Comparison of ENCODE assay signal across 11 cellular contexts in genomic region chr17:14044702-14045101, GRCh38.
"Had no signal": no experiment of that assay in that cellular context is flagged by ENCODE, and none has a peak within 500 bp of the region (broad histone marks: within the 10 kb centered on the region; RNA-seq: fewer than 3 reads in every experiment).

No MANE protein-coding gene starts in this region.

- H3K9me3 ChIP-seq: gastroesophageal sphincter, stomach had no signal

- H3K27me3 ChIP-seq: gastroesophageal sphincter, stomach had no signal

- DNase-seq: activated CD8-positive, alpha-beta T cell treated with anti-CD3 and anti-CD28 coated beads, Interleukin-2, amount 10 ng/mL, durations not matched to agents 7 days and 5 days; activated effector memory CD4-positive, alpha-beta T cell treated with Interleukin-2 at 50 U/mL for 16 hours; amniotic stem cell; effector memory CD4-positive, alpha-beta T cell; retina; stomach had no signal

- FAIRE-seq: urothelium cell line had no signal

- H3K27ac Mint-ChIP-seq: activated CD8-positive, alpha-beta T cell treated with anti-CD3 and anti-CD28 coated beads, Interleukin-2, amount 10 ng/mL, durations not matched to agents 7 days and 5 days; activated naive CD4-positive, alpha-beta T cell treated with anti-CD3 and anti-CD28 coated beads, Interleukin-2, amount 50 U/mL, for 72 hours; brain had no signal

- H3K36me3 ChIP-seq: gastroesophageal sphincter, stomach had no signal

- H3K4me3 Mint-ChIP-seq: activated CD8-positive, alpha-beta T cell treated with anti-CD3 and anti-CD28 coated beads, Interleukin-2, amount 10 ng/mL, durations not matched to agents 7 days and 5 days; brain had no signal

- H3K4me1 Mint-ChIP-seq: brain had no signal

- H3K4me3 ChIP-seq: gastroesophageal sphincter, stomach had no signal

- H3K4me1 ChIP-seq: gastroesophageal sphincter, stomach had no signal

- H3K27me3 Mint-ChIP-seq: brain had no signal

- H3K27ac ChIP-seq: epithelial cell of prostate, gastroesophageal sphincter, stomach had no signal

- H3K9me3 Mint-ChIP-seq: activated naive CD4-positive, alpha-beta T cell treated with anti-CD3 and anti-CD28 coated beads, Interleukin-2, amount 50 U/mL, for 72 hours; brain had no signal

- ATAC-seq: activated CD8-positive, alpha-beta T cell treated with anti-CD3 and anti-CD28 coated beads, Interleukin-2, amount 10 ng/mL, durations not matched to agents 7 days and 5 days; activated naive CD4-positive, alpha-beta T cell treated with anti-CD3 and anti-CD28 coated beads, Interleukin-2, amount 50 U/mL, for 72 hours; gastroesophageal sphincter had no signal
